Comparison of ENCODE assay signal across 9 cellular contexts in the genomic region with DNA sequence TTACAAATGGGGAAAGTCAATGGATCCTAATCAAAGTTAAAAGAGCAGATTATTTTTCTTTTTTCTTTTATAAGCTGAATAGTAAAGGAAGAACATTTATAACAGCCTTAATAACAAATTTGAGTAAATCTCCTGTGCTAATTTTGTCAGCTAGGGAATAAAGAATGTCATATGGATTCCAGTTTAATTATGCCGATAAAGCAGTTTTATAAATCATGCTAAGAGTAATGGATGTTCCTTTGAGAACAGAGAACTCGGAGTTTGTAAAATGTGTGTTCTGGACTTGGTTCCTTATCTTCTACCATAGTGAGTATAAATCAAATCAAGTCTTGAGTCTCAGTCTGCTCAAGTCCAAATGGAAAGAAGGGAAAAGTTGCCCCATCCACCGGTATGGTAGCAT.
"Had no signal": no experiment of that assay in that cellular context is flagged by ENCODE, and none has a peak within 500 bp of the region (broad histone marks: within the 10 kb centered on the region; RNA-seq: fewer than 3 reads in every experiment).

No MANE protein-coding gene starts in this region.

- H2AFZ ChIP-seq: GM23248 had no signal

- DNase-seq: GM23248, GOT3, H7, HFFc6, KBM-7 had no signal

- H3K27ac ChIP-seq: GM23248, KMS-11 had no signal

- H3K36me3 ChIP-seq: HAP-1 had no signal

- H3K9ac ChIP-seq: GM23248, KMS-11 had no signal

- H3K27ac Mint-ChIP-seq: HFFc6 had no signal

- H3K9me3 Mint-ChIP-seq: HFFc6 had no signal

- H3K4me1 ChIP-seq: HAP-1 had no signal

- H3K4me3 Mint-ChIP-seq: HFFc6 had no signal

- FAIRE-seq: HTR-8/SVneo had no signal

- H3K9me3 ChIP-seq: HAP-1 had no signal

- H3K4me2 ChIP-seq: KMS-11 had no signal

- ATAC-seq: HCT116 had no signal

- H3K4me3 ChIP-seq: GM23248, HAP-1 had no signal
